Comparison of ENCODE assay signal across 8 cellular contexts in genomic region chr18:13216732-13217465, GRCh38. TPM values are rescaled to one million over a fixed set of nuclear protein-coding genes. Genes with fewer than 3 reads are reported as not detected.
DNase-seq lines count a peak whose midpoint lies in the region; ATAC-seq and TF ChIP-seq lines count a peak whose summit lies in the region.

No MANE protein-coding gene starts in this region.

- H3K36me3 ChIP-seq in BLaER1 treated with 17β-estradiol and CSF1 and Interleukin-3, amounts not matched to agents 10 nM and 100 nM, result no peaks in the 10 kb centered on the region; a peak in 1 of 22 replicates
- H3K36me3 ChIP-seq in adipocyte (ENCODE audit: control insufficient read depth, insufficient read depth, low read length, severe bottlenecking), result no peaks in the 10 kb centered on the region
- no peaks in the 10 kb centered on the region for H3K36me3 ChIP-seq in iPS-20b (ENCODE audit: insufficient read depth, low read depth, low read length)
- H3K36me3 ChIP-seq in spleen, result no peaks in the 10 kb centered on the region

- intact Hi-C loops in spleen (cut with DNase I; ENCODE audit: low total_unique reads), result loop anchor here (5.0 to 10.0 kb wide), 5 partner anchors 165 to 510 kb away; partner anchors contain the start of genes FAM210A and RNMT

- DNase-seq in RPMI8226 (peak; percentile 34), adipocyte (ENCODE audit: low read depth) (peak; percentile 46), spleen (no peak), DMS114 treated with DMSO at 0.1 percent for 48 hours (lab: John Stamatoyannopoulos, UW; ENCODE audit: unreplicated experiment) (no peak)

- H3K9ac ChIP-seq in BLaER1 treated with 17β-estradiol and CSF1 and Interleukin-3, amounts not matched to agents 10 nM and 100 nM, result peak overlapping the region; percentile 78 to 92 (median 85)
- H3K9ac ChIP-seq in adipocyte (ENCODE audit: low read length) (no peak overlapping the region), iPS-20b (ENCODE audit: low read depth, low read length) (no peak overlapping the region)

- TF ChIP-seq POLR2A in spleen (IDR thresholded peaks at IDR 0.05), result no peak

- 3 to 21% (median 4%) methylated on average over 12 to 59 of the region's 59 CpGs for WGBS in spleen, 5 donors

- peak overlapping the region; percentile 91 to 100 (median 97) for H3K4me2 ChIP-seq in BLaER1 treated with 17β-estradiol and CSF1 and Interleukin-3, amounts not matched to agents 10 nM and 100 nM

- peak overlapping the region; percentile 62 to 85 (median 80); a peak in 21 of 22 replicates for H3K27ac ChIP-seq in BLaER1 treated with 17β-estradiol and CSF1 and Interleukin-3, amounts not matched to agents 10 nM and 100 nM
- no peak overlapping the region for H3K27ac ChIP-seq in iPS-20b (ENCODE audit: low read length)
- peak overlapping the region in 7 of 8 donors; percentile 30 to 83 (median 79) for H3K27ac ChIP-seq in spleen

- H3K27me3 ChIP-seq in BLaER1 treated with 17β-estradiol and CSF1 and Interleukin-3, amounts not matched to agents 10 nM and 100 nM, result 0 out of 22 replicates have a peak, but pooled peaks cover 0 to 6% (median 0%) of the 10 kb centered on the region in 11 experiments
- H3K27me3 ChIP-seq in adipocyte (replicated peaks; ENCODE audit: control insufficient read depth, insufficient read depth, low read length) (peaks cover 59% of the 10 kb centered on the region), iPS-20b (ENCODE audit: insufficient read depth, low read length) (peaks cover 60% of the 10 kb centered on the region), spleen (replicated peaks in 1 of 7) (peaks cover 0 to 79% (median 11%) of the 10 kb centered on the region in 7 donors)

- H3K9me3 ChIP-seq in BLaER1 treated with 17β-estradiol and CSF1 and Interleukin-3, amounts not matched to agents 10 nM and 100 nM (replicated peaks in 1 of 11), result no peaks in the 10 kb centered on the region
- H3K9me3 ChIP-seq in adipocyte (ENCODE audit: control insufficient read depth, low read length), result no peaks in the 10 kb centered on the region
- H3K9me3 ChIP-seq in iPS-20b (ENCODE audit: insufficient read depth, low read depth, low read length), result no peaks in the 10 kb centered on the region
- H3K9me3 ChIP-seq in spleen, result no peaks in the 10 kb centered on the region

- peak; percentile 49 for ATAC-seq in GM21528 (IDR thresholded peaks at IDR 0.05; ENCODE audit: low FRiP score, unreplicated experiment)
- ATAC-seq in GM18873 (IDR thresholded peaks at IDR 0.05; ENCODE audit: low FRiP score, unreplicated experiment), result no peak

- peaks cover 64 to 78% (median 75%) of the 10 kb centered on the region in 10 experiments for H3K4me1 ChIP-seq in BLaER1 treated with 17β-estradiol and CSF1 and Interleukin-3, amounts not matched to agents 10 nM and 100 nM
- H3K4me1 ChIP-seq in adipocyte (ENCODE audit: control insufficient read depth, insufficient read depth, low read length), result peaks cover 5% of the 10 kb centered on the region
- H3K4me1 ChIP-seq in iPS-20b (ENCODE audit: insufficient read depth, low read length), result peaks cover 3% of the 10 kb centered on the region
- peaks cover 19 to 58% (median 48%) of the 10 kb centered on the region in 6 donors for H3K4me1 ChIP-seq in spleen

- peak in 6 of 11 experiments; percentile 14 to 49 (median 46) for TF ChIP-seq CTCF in spleen (IDR thresholded peaks at IDR 0.05 in 8 of 11, conservative IDR thresholded peaks at IDR 0.05 in 3 of 11)

- peak overlapping the region; percentile 79 to 95 (median 90) for H3K4me3 ChIP-seq in BLaER1 treated with 17β-estradiol and CSF1 and Interleukin-3, amounts not matched to agents 10 nM and 100 nM
- no peak overlapping the region for H3K4me3 ChIP-seq in adipocyte (ENCODE audit: low read length)
- H3K4me3 ChIP-seq in iPS-20b (ENCODE audit: low read length), result peak overlapping the region; percentile 66
- peak overlapping the region; percentile 58 to 94 (median 76) for H3K4me3 ChIP-seq in spleen

- peaks cover 0 to 31% (median 0%) of the 10 kb centered on the region in 11 experiments; a peak in 6 of 22 replicates for H4K20me1 ChIP-seq in BLaER1 treated with 17β-estradiol and CSF1 and Interleukin-3, amounts not matched to agents 10 nM and 100 nM

RNA-seq across cellular contexts. Expression of gene LDLRAD4, which starts 1.7 kb away (rescaled TPM):
- 10 to 100 TPM; 34.2 to 80.8 (median 57.8) TPM for total RNA-seq in spleen
- 1 to 10 TPM; 4.5 to 6.2 (median 5.2) TPM for polyA plus RNA-seq in spleen

Comparison
In these comparisons a context has a peak if more than half of its experiments do, and no peak if none do; other contexts are left out.
1. H3K9ac ChIP-seq: peak in BLaER1 treated with 17β-estradiol and CSF1 and Interleukin-3, amounts not matched to agents 10 nM and 100 nM (11 of 11); none in adipocyte (single experiment) and iPS-20b (single experiment).
2. DNase-seq: peak in RPMI8226 (single experiment) and adipocyte (single experiment); none in spleen (single experiment) and DMS114 treated with DMSO at 0.1 percent for 48 hours (single experiment).